1 cellular context compared by ENCODE assay signal in genomic region chr1:58165073-58165472, GRCh38.
TF ChIP-seq lines count a peak whose summit lies in the region.

No MANE protein-coding gene starts in this region.

TF ChIP-seq in H1, 55 proteins besides CTCF, POLR2A, EP300 and RAD21 (continued from another document):
- TF ChIP-seq GTF2F1 (IDR thresholded peaks at IDR 0.05; ENCODE audit: borderline replicate concordance, low read depth, low read length), result no peak
- TF ChIP-seq TEAD4 (IDR thresholded peaks at IDR 0.05; ENCODE audit: low read depth, low read length), result no peak
- no peak for TF ChIP-seq ATF2 (IDR thresholded peaks at IDR 0.05; ENCODE audit: low read length)
